20 cellular contexts compared by ENCODE assay signal in the genomic region with DNA sequence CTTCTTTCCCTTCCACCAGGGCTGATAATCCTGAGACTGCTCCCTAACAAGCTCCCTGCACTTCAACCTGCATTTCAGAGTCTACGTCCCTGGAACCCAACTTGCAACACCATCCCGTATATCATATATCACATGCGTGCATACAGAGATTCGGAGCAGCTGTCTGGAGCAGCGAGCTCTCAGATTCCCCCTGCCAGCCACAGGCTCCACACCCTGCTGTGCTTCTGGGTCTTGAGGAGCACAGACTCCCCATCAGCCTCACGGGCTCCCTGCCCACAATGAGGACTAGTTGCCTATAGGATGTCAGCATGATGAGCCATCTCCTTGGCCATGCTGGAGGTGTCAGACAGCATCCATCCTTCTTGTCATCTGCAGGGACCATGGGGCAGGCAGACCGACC. TPM values are rescaled to one million over a fixed set of nuclear protein-coding genes. Genes with fewer than 3 reads are reported as not detected.
A peak's percentile ranks its signal among the peaks of the same experiment; 100 is the strongest.
DNase-seq lines count a peak whose midpoint lies in the region; FAIRE-seq and TF ChIP-seq lines count a peak whose summit lies in the region.
"Had no signal": no experiment of that assay in that cellular context is flagged by ENCODE, and none has a peak within 500 bp of the region (broad histone marks: within the 10 kb centered on the region; RNA-seq: fewer than 3 reads in every experiment).

No MANE protein-coding gene starts in this region.

- H3K27me3 Mint-ChIP-seq in activated naive CD4-positive, alpha-beta T cell treated with anti-CD3 and anti-CD28 coated beads, Interleukin-2, amount 50 U/mL, for 24 hours, result no peaks in the 10 kb centered on the region
- no peaks in the 10 kb centered on the region for H3K27me3 Mint-ChIP-seq in activated T-helper 1 cell treated with anti-CD3 and anti-CD28 coated beads, Interleukin-12 subunit alpha, Interleukin-12 subunit beta, Interleukin-2, Interleukin-4 antibody, amounts not matched to agents 30 ng/mL and 10 ng/mL and 1 ng/mL, durations not matched to agents 14 hours and 24 hours and 36 hours (ENCODE audit: insufficient read depth)

- peak overlapping the region; percentile 41 for H3K27ac Mint-ChIP-seq in activated naive CD4-positive, alpha-beta T cell treated with anti-CD3 and anti-CD28 coated beads, Interleukin-2, amount 50 U/mL, for 24 hours
- peak overlapping the region; percentile 64 for H3K27ac Mint-ChIP-seq in activated T-helper 1 cell treated with anti-CD3 and anti-CD28 coated beads, Interleukin-12 subunit alpha, Interleukin-12 subunit beta, Interleukin-2, Interleukin-4 antibody, amounts not matched to agents 30 ng/mL and 10 ng/mL and 1 ng/mL, durations not matched to agents 14 hours and 24 hours and 36 hours
- H3K27ac Mint-ChIP-seq: activated CD8-positive, alpha-beta memory T cell treated with anti-CD3 and anti-CD28 coated beads, Interleukin-2, amount 10 ng/mL, durations not matched to agents 7 days and 5 days had no signal

- no peaks in the 10 kb centered on the region for H3K36me3 Mint-ChIP-seq in activated naive CD4-positive, alpha-beta T cell treated with anti-CD3 and anti-CD28 coated beads, Interleukin-2, amount 50 U/mL, for 24 hours
- peaks cover 19% of the 10 kb centered on the region for H3K36me3 Mint-ChIP-seq in activated T-helper 1 cell treated with anti-CD3 and anti-CD28 coated beads, Interleukin-12 subunit alpha, Interleukin-12 subunit beta, Interleukin-2, Interleukin-4 antibody, amounts not matched to agents 30 ng/mL and 10 ng/mL and 1 ng/mL, durations not matched to agents 14 hours and 24 hours and 36 hours (ENCODE audit: low read depth)

- H3K27me3 ChIP-seq in skeletal muscle tissue (ENCODE audit: control insufficient read depth in 3 of 3, insufficient read depth in 3 of 3, low read length in 3 of 3), result peaks cover 0 to under 1% (median 0%) of the 10 kb centered on the region in 3 donors
- H3K27me3 ChIP-seq: BLaER1 treated with 17β-estradiol and CSF1 and Interleukin-3, amounts not matched to agents 10 nM and 100 nM; suprapubic skin had no signal

- DNase-seq in activated naive CD4-positive, alpha-beta T cell (lab: John Stamatoyannopoulos, UW), result no peak
- DNase-seq in activated T-helper 1 cell treated with anti-CD3 and anti-CD28 coated beads, Interleukin-12 subunit alpha, Interleukin-12 subunit beta, Interleukin-2, Interleukin-4 antibody, amounts not matched to agents 30 ng/mL and 10 ng/mL and 1 ng/mL, durations not matched to agents 14 hours and 24 hours and 36 hours (ENCODE audit: low spot score), result no peak
- DNase-seq in fibroblast of peridontal ligament (ENCODE audit: extremely low read depth), result peak; percentile 49
- no peak for DNase-seq in T1000 (lab: John Stamatoyannopoulos, UW)
- no peak for DNase-seq in kidney
- DNase-seq in NCI-H2029 treated with DMSO at 0.1 percent for 48 hours (lab: John Stamatoyannopoulos, UW), result no peak
- DNase-seq: amniotic stem cell, KG1, NCI-H526 treated with DMSO at 0.1 percent for 48 hours, occipital lobe, small intestine had no signal

- H3K4me3 Mint-ChIP-seq in activated naive CD4-positive, alpha-beta T cell treated with anti-CD3 and anti-CD28 coated beads, Interleukin-2, amount 50 U/mL, for 24 hours, result no peak overlapping the region
- no peak overlapping the region for H3K4me3 Mint-ChIP-seq in activated T-helper 1 cell treated with anti-CD3 and anti-CD28 coated beads, Interleukin-12 subunit alpha, Interleukin-12 subunit beta, Interleukin-2, Interleukin-4 antibody, amounts not matched to agents 30 ng/mL and 10 ng/mL and 1 ng/mL, durations not matched to agents 14 hours and 24 hours and 36 hours
- H3K4me3 Mint-ChIP-seq: activated CD8-positive, alpha-beta memory T cell treated with anti-CD3 and anti-CD28 coated beads, Interleukin-2, amount 10 ng/mL, durations not matched to agents 7 days and 5 days had no signal

- H3K4me1 Mint-ChIP-seq in activated naive CD4-positive, alpha-beta T cell treated with anti-CD3 and anti-CD28 coated beads, Interleukin-2, amount 50 U/mL, for 24 hours, result peaks cover 41% of the 10 kb centered on the region
- peaks cover 66% of the 10 kb centered on the region for H3K4me1 Mint-ChIP-seq in activated T-helper 1 cell treated with anti-CD3 and anti-CD28 coated beads, Interleukin-12 subunit alpha, Interleukin-12 subunit beta, Interleukin-2, Interleukin-4 antibody, amounts not matched to agents 30 ng/mL and 10 ng/mL and 1 ng/mL, durations not matched to agents 14 hours and 24 hours and 36 hours (ENCODE audit: low read depth)

- no peak overlapping the region for H3K27ac ChIP-seq in skeletal muscle tissue (ENCODE audit: low read depth, low read length)
- no peak overlapping the region for H3K27ac ChIP-seq in kidney (ENCODE audit: low read depth in 2 of 2, low read length in 2 of 2)
- H3K27ac ChIP-seq: BLaER1 treated with 17β-estradiol and CSF1 and Interleukin-3, amounts not matched to agents 10 nM and 100 nM; SK-N-MC; suprapubic skin had no signal

- FAIRE-seq in kidney (lab: Jason Lieb, UNC), result no peak
- FAIRE-seq: bronchial epithelial cell, endometrium, small intestine, urothelium cell line had no signal

- H3K4me3 ChIP-seq in skeletal muscle tissue (ENCODE audit: low read length in 3 of 3) (no peak overlapping the region), kidney (ENCODE audit: low read length in 2 of 2) (no peak overlapping the region)
- H3K4me3 ChIP-seq: BLaER1 treated with 17β-estradiol and CSF1 and Interleukin-3, amounts not matched to agents 10 nM and 100 nM; SK-N-MC; suprapubic skin had no signal

- intact Hi-C loops in activated T-helper 1 cell treated with anti-CD3 and anti-CD28 coated beads, Interleukin-12 subunit alpha, Interleukin-12 subunit beta, Interleukin-2, Interleukin-4 antibody, amounts not matched to agents 30 ng/mL and 10 ng/mL and 1 ng/mL, durations not matched to agents 14 hours and 24 hours and 36 hours (cut with micrococcal nuclease), result loop anchor here (5.0 to 10.0 kb wide), 2 partner anchors 126 to 328 kb away; partner anchors contain the start of gene TMEM106C
- intact Hi-C loops in kidney (cut with DNase I), result loop anchor here (5.0 to 10.0 kb wide), 2 partner anchors 54 to 127 kb away; no protein-coding TSS in a partner anchor

- H3K9ac ChIP-seq in skeletal muscle tissue (ENCODE audit: low read depth in 1 of 3, low read length in 3 of 3), result peak overlapping the region in 2 of 3 donors; percentile 10 to 40
- H3K9ac ChIP-seq in kidney (ENCODE audit: low read length in 2 of 2), result no peak overlapping the region
- H3K9ac ChIP-seq: BLaER1 treated with 17β-estradiol and CSF1 and Interleukin-3, amounts not matched to agents 10 nM and 100 nM had no signal

- H3K9me3 Mint-ChIP-seq in activated naive CD4-positive, alpha-beta T cell treated with anti-CD3 and anti-CD28 coated beads, Interleukin-2, amount 50 U/mL, for 24 hours, result no peaks in the 10 kb centered on the region
- H3K9me3 Mint-ChIP-seq in activated T-helper 1 cell treated with anti-CD3 and anti-CD28 coated beads, Interleukin-12 subunit alpha, Interleukin-12 subunit beta, Interleukin-2, Interleukin-4 antibody, amounts not matched to agents 30 ng/mL and 10 ng/mL and 1 ng/mL, durations not matched to agents 14 hours and 24 hours and 36 hours, result no peaks in the 10 kb centered on the region

- TF ChIP-seq CTCF in kidney (IDR thresholded peaks at IDR 0.05; ENCODE audit: borderline replicate concordance, extremely low read depth, insufficient read depth), result no peak

- no peaks in the 10 kb centered on the region for H3K9me3 ChIP-seq in skeletal muscle tissue (ENCODE audit: control insufficient read depth in 3 of 3, low read length in 3 of 3)
- no peaks in the 10 kb centered on the region for H3K9me3 ChIP-seq in kidney (ENCODE audit: control insufficient read depth in 1 of 2, low read length in 2 of 2)
- H3K9me3 ChIP-seq: BLaER1 treated with 17β-estradiol and CSF1 and Interleukin-3, amounts not matched to agents 10 nM and 100 nM; suprapubic skin had no signal

- H3K4me1 ChIP-seq in skeletal muscle tissue (ENCODE audit: control insufficient read depth in 3 of 3, insufficient read depth in 3 of 3, low read length in 3 of 3), result peaks cover 22 to 42% (median 22%) of the 10 kb centered on the region in 3 donors
- peaks cover 3 to 8% of the 10 kb centered on the region in 2 donors for H3K4me1 ChIP-seq in kidney (ENCODE audit: control insufficient read depth in 1 of 2, insufficient read depth in 1 of 2, low read depth in 1 of 2, low read length in 2 of 2)

- no peaks in the 10 kb centered on the region for H3K36me3 ChIP-seq in skeletal muscle tissue (ENCODE audit: control insufficient read depth in 3 of 3, insufficient read depth in 3 of 3, low read length in 3 of 3)
- peaks cover 0 to 5% of the 10 kb centered on the region in 2 donors for H3K36me3 ChIP-seq in kidney (ENCODE audit: control insufficient read depth in 1 of 2, insufficient read depth in 2 of 2, low read length in 2 of 2)
- H3K36me3 ChIP-seq: suprapubic skin had no signal

RNA-seq across cellular contexts. Expression of gene HDAC7, which starts 19.5 kb away (rescaled TPM):
- 453 and 466 TPM in 2 replicates for total RNA-seq in activated T-helper 1 cell treated with anti-CD3 and anti-CD28 coated beads, Interleukin-12 subunit alpha, Interleukin-12 subunit beta, Interleukin-2, Interleukin-4 antibody, amounts not matched to agents 30 ng/mL and 10 ng/mL and 1 ng/mL, durations not matched to agents 14 hours and 24 hours and 36 hours
- total RNA-seq in skeletal muscle tissue (21.4 TPM), kidney (132 TPM)
- 35.0 TPM for polyA plus RNA-seq in kidney (ENCODE audit: insufficient read depth, low read depth, low replicate concordance)

Comparison
In these comparisons a context has a peak if more than half of its experiments do, and no peak if none do; other contexts are left out.
1. H3K9ac ChIP-seq: peak in skeletal muscle tissue (2 of 3); none in kidney (0 of 2).